Comparison of ENCODE assay signal across 1 cellular context in the genomic region with DNA sequence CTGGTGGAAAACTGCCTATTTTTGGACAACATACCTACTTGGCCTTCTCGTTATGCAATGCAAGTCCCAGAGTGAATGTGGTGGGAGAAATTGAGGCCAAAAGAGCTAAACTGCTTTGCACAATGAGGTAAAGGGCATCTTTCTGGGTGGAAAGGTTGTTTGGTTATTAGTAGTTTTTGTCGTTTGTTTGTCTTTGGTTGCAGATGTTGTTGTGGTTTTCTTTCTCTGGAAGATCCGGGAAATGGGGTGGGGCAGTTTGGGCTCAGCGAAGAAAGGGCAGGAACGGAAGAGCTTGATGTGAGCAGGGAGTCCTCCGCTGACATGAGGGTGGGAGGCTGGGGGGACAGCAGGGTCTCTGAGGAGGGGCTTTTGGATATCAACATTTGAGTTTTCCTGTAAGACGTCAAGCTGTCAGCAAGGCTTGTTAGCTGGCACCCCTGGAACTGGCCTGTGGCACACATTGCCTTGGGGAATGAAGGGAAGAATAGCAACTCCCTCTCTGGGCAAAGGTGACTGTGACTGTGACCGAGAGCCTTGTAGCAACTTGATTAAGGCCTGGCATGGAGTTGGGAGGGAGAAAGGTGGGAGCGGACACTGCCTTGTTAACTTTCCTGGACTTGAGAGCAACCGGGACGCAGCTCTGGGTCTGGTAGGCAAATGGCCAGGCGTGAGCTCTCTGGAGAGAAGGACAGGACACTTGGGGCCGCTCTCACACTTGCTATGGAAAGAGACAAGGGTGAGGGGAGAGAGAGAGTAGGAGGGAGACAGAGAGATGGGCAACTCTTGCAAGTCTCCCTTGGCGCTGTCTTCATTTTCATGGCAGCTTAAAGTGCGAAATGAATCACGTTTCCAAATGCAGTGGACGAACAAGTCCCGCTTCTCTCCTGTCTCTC.
TF ChIP-seq lines count a peak whose summit lies in the region.

No MANE protein-coding gene starts in this region.

TF ChIP-seq in IMR-90, 13 proteins besides CTCF, POLR2A, EP300 and RAD21:
- TF ChIP-seq SMC3 (IDR thresholded peaks at IDR 0.05; ENCODE audit: low read depth, low read length) (no peak), CHD1 (IDR thresholded peaks at IDR 0.05; ENCODE audit: low read depth, low read length) (no peak), RCOR1 (IDR thresholded peaks at IDR 0.05; ENCODE audit: insufficient replicate concordance, low read length) (no peak), NFE2L2 (IDR thresholded peaks at IDR 0.05; ENCODE audit: low read depth, low read length) (no peak), MAFK (IDR thresholded peaks at IDR 0.05; ENCODE audit: low read depth, low read length) (no peak), CEBPB (IDR thresholded peaks at IDR 0.05; ENCODE audit: low read depth, low read length) (no peak), RFX5 (IDR thresholded peaks at IDR 0.05; ENCODE audit: low read depth, low read length) (no peak), FOS (IDR thresholded peaks at IDR 0.05; ENCODE audit: low read depth, low read length) (no peak), MXI1 (IDR thresholded peaks at IDR 0.05; ENCODE audit: borderline replicate concordance, low read depth, low read length) (no peak), MAZ (IDR thresholded peaks at IDR 0.05; ENCODE audit: borderline replicate concordance, low read depth, low read length) (no peak), BHLHE40 (IDR thresholded peaks at IDR 0.05; ENCODE audit: low read depth, low read length) (no peak)
- TF ChIP-seq, protein P1, sequence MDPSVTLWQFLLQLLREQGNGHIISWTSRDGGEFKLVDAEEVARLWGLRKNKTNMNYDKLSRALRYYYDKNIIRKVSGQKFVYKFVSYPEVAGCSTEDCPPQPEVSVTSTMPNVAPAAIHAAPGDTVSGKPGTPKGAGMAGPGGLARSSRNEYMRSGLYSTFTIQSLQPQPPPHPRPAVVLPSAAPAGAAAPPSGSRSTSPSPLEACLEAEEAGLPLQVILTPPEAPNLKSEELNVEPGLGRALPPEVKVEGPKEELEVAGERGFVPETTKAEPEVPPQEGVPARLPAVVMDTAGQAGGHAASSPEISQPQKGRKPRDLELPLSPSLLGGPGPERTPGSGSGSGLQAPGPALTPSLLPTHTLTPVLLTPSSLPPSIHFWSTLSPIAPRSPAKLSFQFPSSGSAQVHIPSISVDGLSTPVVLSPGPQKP (IDR thresholded peaks at IDR 0.05; ENCODE audit: borderline replicate concordance, low read depth, low read length) = no peak
- TF ChIP-seq, protein P2, sequence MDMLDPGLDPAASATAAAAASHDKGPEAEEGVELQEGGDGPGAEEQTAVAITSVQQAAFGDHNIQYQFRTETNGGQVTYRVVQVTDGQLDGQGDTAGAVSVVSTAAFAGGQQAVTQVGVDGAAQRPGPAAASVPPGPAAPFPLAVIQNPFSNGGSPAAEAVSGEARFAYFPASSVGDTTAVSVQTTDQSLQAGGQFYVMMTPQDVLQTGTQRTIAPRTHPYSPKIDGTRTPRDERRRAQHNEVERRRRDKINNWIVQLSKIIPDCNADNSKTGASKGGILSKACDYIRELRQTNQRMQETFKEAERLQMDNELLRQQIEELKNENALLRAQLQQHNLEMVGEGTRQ (IDR thresholded peaks at IDR 0.05; ENCODE audit: low read depth, low read length) = no peak
TF ChIP-seq in IMR-90: peak in this region for 0.
